ENCODE assay signal across 8 cellular contexts in the genomic region with DNA sequence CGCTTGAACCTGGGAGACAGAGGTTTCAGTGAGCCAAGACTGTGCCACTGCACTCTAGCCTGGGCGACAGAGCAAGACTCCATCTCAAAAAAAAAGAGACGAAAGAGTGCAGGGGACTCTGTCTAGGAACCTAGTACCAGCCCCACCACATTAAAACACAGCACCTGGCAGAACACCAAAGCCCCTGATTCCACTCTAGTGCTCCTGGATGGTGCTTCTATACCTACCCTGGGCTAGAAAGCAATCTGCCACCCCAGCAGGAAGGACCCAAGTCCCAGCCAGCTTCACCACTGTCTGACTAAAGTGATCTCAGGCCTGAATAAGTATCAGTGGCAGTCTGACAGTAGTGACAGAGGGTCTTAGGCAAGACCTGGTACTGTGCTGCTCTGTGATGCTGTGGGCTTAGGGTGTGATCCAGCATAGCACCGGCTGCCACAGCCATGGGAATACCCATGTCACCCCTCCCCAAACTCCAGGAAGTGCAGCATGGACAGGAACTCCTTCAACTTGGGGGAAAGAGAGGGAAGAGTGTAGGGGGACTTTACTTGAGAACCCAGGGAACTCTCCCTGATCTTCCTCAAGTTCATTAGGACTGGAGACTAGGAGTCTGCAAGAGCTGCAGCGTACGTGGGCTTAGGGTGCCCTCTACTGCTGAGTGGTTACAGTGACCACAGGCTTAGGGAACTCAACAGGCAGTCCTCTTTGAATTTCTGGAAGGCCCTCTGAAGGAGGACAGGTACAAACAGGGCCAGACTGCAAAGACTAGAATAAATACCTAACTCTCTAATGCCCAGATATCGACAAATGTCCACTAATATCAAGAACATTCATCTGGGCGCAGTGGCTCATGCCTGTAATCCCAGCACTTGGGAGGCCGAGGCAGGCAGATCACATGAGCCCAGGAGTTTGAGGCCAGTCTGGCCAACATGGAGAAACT. TPM values are rescaled to one million over a fixed set of nuclear protein-coding genes. Genes with fewer than 3 reads are reported as not detected.
DNase-seq lines count a peak whose midpoint lies in the region; ATAC-seq and TF ChIP-seq lines count a peak whose summit lies in the region.

No MANE protein-coding gene starts in this region.

- TF ChIP-seq POLR2A in transverse colon (IDR thresholded peaks at IDR 0.05): no peak

- 0 out of 2 replicates have a peak, but pooled peaks cover 4% of the 10 kb centered on the region for H3K27me3 ChIP-seq in DOHH2 (ENCODE audit: control insufficient read depth, low read length)
- no peaks in the 10 kb centered on the region for H3K27me3 ChIP-seq in fibroblast of lung (ENCODE audit: control insufficient read depth, insufficient read depth, low read length)
- H3K27me3 ChIP-seq in transverse colon: no peaks in the 10 kb centered on the region

- no peaks in the 10 kb centered on the region for H3F3A ChIP-seq in DOHH2 (ENCODE audit: control insufficient read depth, insufficient read depth)

- TF ChIP-seq EP300 in transverse colon (IDR thresholded peaks at IDR 0.05; ENCODE audit: low read depth): no peak

- no peak overlapping the region for H3K9ac ChIP-seq in fibroblast of lung (ENCODE audit: insufficient read depth, low read length)

- ATAC-seq in GM18907 (IDR thresholded peaks at IDR 0.05; ENCODE audit: unreplicated experiment): no peak

- no peak overlapping the region for H2AFZ ChIP-seq in fibroblast of lung (ENCODE audit: low read length)

- no peaks in the 10 kb centered on the region for H3K36me3 ChIP-seq in DOHH2 (ENCODE audit: control insufficient read depth, low read length)
- H3K36me3 ChIP-seq in fibroblast of lung (ENCODE audit: control insufficient read depth, insufficient read depth, low read length): no peaks in the 10 kb centered on the region
- H3K36me3 ChIP-seq in transverse colon: no peaks in the 10 kb centered on the region

- no peaks in the 10 kb centered on the region for H3K79me2 ChIP-seq in DOHH2 (ENCODE audit: control insufficient read depth, low read length)
- no peaks in the 10 kb centered on the region for H3K79me2 ChIP-seq in fibroblast of lung (ENCODE audit: control insufficient read depth, insufficient read depth, low read length)

- WGBS in transverse colon (ENCODE audit: low coverage in 1 of 2), 2 donors: 77 to 95% methylated on average over 4 to 9 of the region's 9 CpGs

- DNase-seq in KBM-7 (peak; percentile 88), OCI-M1 (lab: John Stamatoyannopoulos, UW) (peak; percentile 92), activated T-cell treated with anti-CD3 and anti-CD28 coated beads for 24 hours (ENCODE audit: low read depth) (peak; percentile 49), fibroblast of lung (ENCODE audit: low read depth in 2 of 2) (peak; percentile 75 to 87), non-pigmented ciliary epithelial cell (ENCODE audit: low read depth) (peak; percentile 55), transverse colon (peak; percentile 81)

- no peaks in the 10 kb centered on the region for H3K9me2 ChIP-seq in DOHH2 (replicated peaks; ENCODE audit: control insufficient read depth, low read length)

- H3K4me2 ChIP-seq in DOHH2 (ENCODE audit: low read length) (no peak overlapping the region), fibroblast of lung (ENCODE audit: extremely low read depth, insufficient read depth, low read length) (no peak overlapping the region)

- in situ Hi-C loops in KBM-7 (cut with MboI; ENCODE audit: low pct_unique_long_range_greater_than_20kb, low sequenced_read_pairs) (no loop called here), transverse colon (cut with MboI; ENCODE audit: low pct_ligation_motif_present in 1 of 4, low pct_unique_long_range_greater_than_20kb in 1 of 4, low sequenced_read_pairs in 3 of 4) (loop anchor here in 3 of 4 donors (5.0 to 10.0 kb wide), 2 partner anchors 130 to 133 kb away; no protein-coding TSS in a partner anchor)

- TF ChIP-seq CTCF in DOHH2 (IDR thresholded peaks at IDR 0.05; ENCODE audit: low read depth, low read length, poor library complexity, severe bottlenecking) (peak; percentile 79), fibroblast of lung (conservative IDR thresholded peaks at IDR 0.05 in 1 of 2, IDR thresholded peaks at IDR 0.05 in 1 of 2; ENCODE audit: low read depth in 1 of 2, low read length in 2 of 2) (peak; percentile 89 to 92), transverse colon (IDR thresholded peaks at IDR 0.05) (peak; percentile 50 to 79 (median 65))

- H3K9me3 ChIP-seq in DOHH2 (ENCODE audit: control insufficient read depth, insufficient read depth, low read length): no peaks in the 10 kb centered on the region
- H3K9me3 ChIP-seq in fibroblast of lung (ENCODE audit: control insufficient read depth, insufficient read depth, low read depth, low read length): no peaks in the 10 kb centered on the region
- H3K9me3 ChIP-seq in transverse colon: no peaks in the 10 kb centered on the region

- H3K27ac ChIP-seq in DOHH2 (ENCODE audit: low read depth, low read length): no peak overlapping the region
- H3K27ac ChIP-seq in fibroblast of lung (ENCODE audit: insufficient read depth, low read length): no peak overlapping the region
- H3K27ac ChIP-seq in transverse colon: no peak overlapping the region

- no peak overlapping the region for H3K4me3 ChIP-seq in DOHH2 (ENCODE audit: low read length)
- no peak overlapping the region for H3K4me3 ChIP-seq in fibroblast of lung (replicated peaks in 1 of 4; ENCODE audit: control extremely low read depth in 1 of 4, insufficient read depth in 1 of 4, low read depth in 3 of 4, low read length in 4 of 4)
- H3K4me3 ChIP-seq in transverse colon: no peak overlapping the region

- H3K4me1 ChIP-seq in DOHH2 (ENCODE audit: control insufficient read depth, low read length): no peaks in the 10 kb centered on the region
- H3K4me1 ChIP-seq in fibroblast of lung (ENCODE audit: control insufficient read depth, extremely low read depth, insufficient read depth, low read length): no peaks in the 10 kb centered on the region
- no peaks in the 10 kb centered on the region for H3K4me1 ChIP-seq in transverse colon

- H4K20me1 ChIP-seq in DOHH2 (ENCODE audit: control insufficient read depth, insufficient read depth, low read depth, low read length) (no peaks in the 10 kb centered on the region), fibroblast of lung (ENCODE audit: control insufficient read depth, extremely low read depth, insufficient read depth, low read length) (no peaks in the 10 kb centered on the region)

- intact Hi-C loops in transverse colon (cut with DNase I; ENCODE audit: low total_unique reads): no loop called here

RNA-seq across cellular contexts. Expression of gene RNF43, which starts 30.0 kb away (rescaled TPM):
- under 0.01 TPM in 1 of 2 replicates, not detected in the other for total RNA-seq in fibroblast of lung
- 0.02 TPM in 1 of 2 replicates, not detected in the other for polyA plus RNA-seq in fibroblast of lung
- polyA plus RNA-seq in fibroblast of lung (2012): not detected in 2 replicates
- polyA minus RNA-seq in fibroblast of lung (ENCODE audit: low replicate concordance): not detected in 2 replicates
- total RNA-seq in transverse colon: 10 to 100 TPM; 31.9 to 84.2 (median 38.2) TPM

RNA-seq across cellular contexts. Expression of gene HSF5, which starts 40.9 kb away (rescaled TPM):
- total RNA-seq in fibroblast of lung (under 0.01 TPM in 2 replicates), transverse colon (under 1 TPM in 1 of 4 donors, not detected in 3; 0.16 TPM)
- polyA plus RNA-seq in fibroblast of lung: not detected in 2 replicates
- polyA plus RNA-seq in fibroblast of lung (2012): not detected in 2 replicates
- polyA minus RNA-seq in fibroblast of lung (ENCODE audit: low replicate concordance): 0.08 TPM in 1 of 2 replicates, not detected in the other

Comparison
In these comparisons a context has a peak if more than half of its experiments do, and no peak if none do; other contexts are left out.
1. RNA of gene RNF43, which starts 30.0 kb away (total RNA-seq): 31.9 to 84.2 TPM in transverse colon; under 0.01 TPM in fibroblast of lung; every median in the first group is over 10 times any median in the second.
2. Peak in every context shown above with its lines, with median percentiles within 50 percentile points of each other: CTCF ChIP-seq and DNase-seq.